Comparison of ENCODE assay signal across 1 cellular context in the genomic region with DNA sequence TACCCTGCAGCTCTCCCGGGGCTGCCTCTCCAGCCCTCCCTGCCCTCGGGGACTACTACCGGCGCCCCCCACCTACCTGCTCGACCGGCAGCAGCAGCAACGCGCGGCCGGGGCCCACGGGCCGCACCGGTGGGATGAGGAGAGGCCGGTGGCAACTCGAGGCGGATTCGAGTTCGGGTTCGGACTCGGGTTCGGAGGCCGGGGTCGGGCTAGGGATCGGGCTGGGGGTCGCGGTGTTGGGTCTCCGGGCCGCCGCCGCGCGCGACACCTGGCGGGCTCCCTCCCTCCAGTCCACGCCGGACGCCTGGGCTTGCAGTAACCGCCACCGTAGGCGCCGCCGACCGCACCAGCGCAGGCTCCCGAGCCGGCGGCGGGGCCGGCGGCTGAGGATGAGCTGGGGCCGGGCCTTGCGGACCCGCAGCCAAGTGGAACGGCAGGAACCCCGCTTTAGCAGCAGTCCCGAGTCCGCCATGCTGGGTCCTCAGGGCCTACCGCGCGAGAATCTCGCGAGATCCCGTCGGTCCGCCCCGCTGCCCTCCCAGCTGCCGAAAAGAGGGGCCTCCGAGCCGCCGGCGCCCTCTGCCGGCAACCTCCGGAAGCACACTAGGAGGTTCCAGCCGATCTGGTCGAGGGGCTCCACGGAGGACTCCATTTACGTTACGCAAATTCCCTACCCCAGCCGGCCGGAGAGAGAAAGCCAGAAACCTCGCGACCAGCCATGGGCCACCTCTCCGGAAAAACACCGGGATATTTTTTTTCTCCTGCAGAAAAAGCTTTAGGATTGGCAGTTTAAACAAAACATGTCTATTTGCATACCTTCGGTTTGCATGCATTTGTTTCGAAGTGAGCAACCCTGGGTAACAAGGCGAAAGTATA.
A peak's percentile ranks its signal among the peaks of the same experiment; 100 is the strongest.
TF ChIP-seq lines count a peak whose summit lies in the region.

Gene NOL9 (minus strand): TSS at position 483 of the 876 bp plus-strand sequence. CDS start 11 bp downstream, at position 472.

TF ChIP-seq in A549, 52 proteins besides CTCF, POLR2A, EP300 and RAD21 (continued from another document):
- TF ChIP-seq REST (IDR thresholded peaks at IDR 0.05) (peak; percentile 100), MYC (IDR thresholded peaks at IDR 0.05; ENCODE audit: borderline replicate concordance, low read length) (no peak)
